In the genomic region with DNA sequence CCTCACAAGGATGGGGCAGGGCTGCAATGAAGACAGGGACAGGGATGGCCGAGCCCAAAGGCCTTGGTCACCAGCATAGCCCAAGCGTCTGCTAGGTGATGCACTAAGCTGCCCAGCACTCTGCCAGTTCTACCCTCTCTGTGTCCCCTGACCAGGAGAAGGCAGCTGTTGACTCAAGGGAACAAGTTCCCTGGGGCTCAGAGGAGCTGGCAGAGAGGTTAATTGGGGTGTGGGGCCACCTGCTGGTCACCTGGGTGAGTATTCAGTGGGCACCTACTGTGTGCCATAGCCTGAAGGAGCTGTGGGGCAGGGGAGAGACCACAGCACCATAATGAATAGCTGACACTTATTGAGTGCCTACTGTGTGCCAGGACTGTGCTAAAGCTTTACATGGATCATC, we compare ENCODE assay signal across 8 cellular contexts. TPM values are rescaled to one million over a fixed set of nuclear protein-coding genes. Genes with fewer than 3 reads are reported as not detected.
DNase-seq lines count a peak whose midpoint lies in the region; ATAC-seq and TF ChIP-seq lines count a peak whose summit lies in the region.

No MANE protein-coding gene starts in this region.

- peaks cover 0 to 5% (median 2%) of the 10 kb centered on the region in 3 donors for H3K27me3 Mint-ChIP-seq in immature natural killer cell (ENCODE audit: low read depth in 3 of 3)

- no peaks in the 10 kb centered on the region for H3K4me1 ChIP-seq in aorta (ENCODE audit: control insufficient read depth in 1 of 2, insufficient read depth in 2 of 2, low read length in 2 of 2)

- H3K9me3 Mint-ChIP-seq in activated naive CD4-positive, alpha-beta T cell treated with anti-CD3 and anti-CD28 coated beads, Interleukin-2, amount 50 U/mL, for 72 hours = no peaks in the 10 kb centered on the region
- H3K9me3 Mint-ChIP-seq in immature natural killer cell = no peaks in the 10 kb centered on the region

- WGBS in aorta, 2 donors = 79 to 92% methylated on average over 2 of the region's 2 CpGs

- no peaks in the 10 kb centered on the region for H3K4me1 Mint-ChIP-seq in immature natural killer cell

- H3K36me3 ChIP-seq in aorta (ENCODE audit: control insufficient read depth in 1 of 2, insufficient read depth in 2 of 2, low read length in 1 of 2) = no peaks in the 10 kb centered on the region

- H3K27ac ChIP-seq in RWPE1 (no peak overlapping the region), aorta (ENCODE audit: low read depth in 1 of 2, low read length in 2 of 2) (no peak overlapping the region)

- H3K36me3 Mint-ChIP-seq in activated naive CD4-positive, alpha-beta T cell treated with anti-CD3 and anti-CD28 coated beads, Interleukin-2, amount 50 U/mL, for 72 hours = peaks cover 0 to under 1% of the 10 kb centered on the region in 2 donors
- peaks cover 0 to 3% (median 0%) of the 10 kb centered on the region in 3 donors for H3K36me3 Mint-ChIP-seq in immature natural killer cell

- TF ChIP-seq CTCF in RWPE1 (conservative IDR thresholded peaks at IDR 0.05; ENCODE audit: low read depth) = no peak; the same call in 1 of the 2 replicates

- peak overlapping the region; percentile 85 to 86 for H3K27ac Mint-ChIP-seq in activated naive CD4-positive, alpha-beta T cell treated with anti-CD3 and anti-CD28 coated beads, Interleukin-2, amount 50 U/mL, for 72 hours
- H3K27ac Mint-ChIP-seq in immature natural killer cell = peak overlapping the region in 2 of 6 donors; percentile 7 to 35

- no peaks in the 10 kb centered on the region for H3K9me3 ChIP-seq in aorta (ENCODE audit: control insufficient read depth, low read length)

- CTCF ChIA-PET in RWPE1 (lab: Yijun Ruan, JAX) = interaction anchor here (0.6 to 2.2 kb wide), 4 partner anchors 9 to 90 kb away, joined by 3 to 16 read pairs (median 5); partner anchors contain the start of gene MAPKAPK3

- H3K4me3 ChIP-seq in aorta (ENCODE audit: low read length in 2 of 2) = no peak overlapping the region

- DNase-seq in GM19240 (ENCODE audit: insufficient read length, low spot score) (peak; percentile 35), RWPE1 (ENCODE audit: low spot score) (peak; percentile 45), immature natural killer cell (peak; percentile 35 to 49 (median 43)), aorta (no peak), NCI-H774 (lab: John Stamatoyannopoulos, UW) (no peak)
- peak; percentile 53 to 66 for DNase-seq in activated naive CD4-positive, alpha-beta T cell treated with anti-CD3 and anti-CD28 coated beads, Interleukin-2, amount 50 U/mL, for 72 hours (ENCODE audit: low spot score in 2 of 2)
- DNase-seq in stimulated activated CD8-positive, alpha-beta memory T cell treated with anti-CD3 and anti-CD28 coated beads, Interleukin-7, amount 100 ng/mL, for 4 hours (ENCODE audit: low read depth in 2 of 2) = peak; percentile 23 to 33

- ATAC-seq in activated naive CD4-positive, alpha-beta T cell treated with anti-CD3 and anti-CD28 coated beads, Interleukin-2, amount 50 U/mL, for 72 hours = peak; percentile 53 to 66
- ATAC-seq in aorta (ENCODE audit: low FRiP score) (no peak), GM21737 (IDR thresholded peaks at IDR 0.05; ENCODE audit: unreplicated experiment) (no peak)

- intact Hi-C loops in aorta (cut with DNase I) = no loop called here

- POLR2A ChIA-PET in RWPE1 (lab: Yijun Ruan, JAX; ENCODE audit: low non-redundant PET) = no interaction called here

- no peak overlapping the region for H3K4me3 Mint-ChIP-seq in immature natural killer cell

- no peaks in the 10 kb centered on the region for H3K27me3 ChIP-seq in aorta (ENCODE audit: control insufficient read depth in 1 of 2, insufficient read depth in 2 of 2, low read length in 1 of 2)

RNA-seq across cellular contexts. Expression of gene DOCK3, which starts 22.0 kb away (rescaled TPM):
- total RNA-seq in activated naive CD4-positive, alpha-beta T cell treated with anti-CD3 and anti-CD28 coated beads, Interleukin-2, amount 50 U/mL, for 72 hours = 1 to 10 TPM; 4.1 to 4.8 TPM
- polyA plus RNA-seq in immature natural killer cell (under 1 TPM in 2 of 3 donors, not detected in 1; 0.06 to 0.08 TPM), aorta (under 1 TPM; 0.31 to 0.38 TPM)
- under 1 TPM; 0.72 to 0.97 TPM for total RNA-seq in aorta

RNA-seq across cellular contexts. Expression of gene MAPKAPK3, which starts 35.8 kb away (rescaled TPM):
- 100 to 1,000 TPM in 1 of 2 donors, 10 to 100 TPM in 1; 94.3 to 153 TPM for total RNA-seq in activated naive CD4-positive, alpha-beta T cell treated with anti-CD3 and anti-CD28 coated beads, Interleukin-2, amount 50 U/mL, for 72 hours
- 10 to 100 TPM; 57.2 to 92.0 (median 91.2) TPM for polyA plus RNA-seq in immature natural killer cell
- 10 to 100 TPM; 23.7 to 24.8 TPM for total RNA-seq in aorta
- polyA plus RNA-seq in aorta = 10 to 100 TPM; 13.0 to 18.3 TPM

RNA-seq across cellular contexts. Expression of gene CISH, which starts 41.1 kb away (rescaled TPM):
- 100 to 1,000 TPM; 222 to 258 TPM for total RNA-seq in activated naive CD4-positive, alpha-beta T cell treated with anti-CD3 and anti-CD28 coated beads, Interleukin-2, amount 50 U/mL, for 72 hours
- 10 to 100 TPM in 1 of 3 donors, 1 to 10 TPM in 2; 4.5 to 23.2 (median 7.3) TPM for polyA plus RNA-seq in immature natural killer cell
- 10 to 100 TPM in 1 of 2 donors, 1 to 10 TPM in 1; 8.3 to 10.1 TPM for total RNA-seq in aorta
- 1 to 10 TPM; 1.5 to 3.6 TPM for polyA plus RNA-seq in aorta

Comparison
In these comparisons a context has a peak if more than half of its experiments do, and no peak if none do; other contexts are left out.
1. DNase-seq: peak in GM19240 (single experiment), RWPE1 (single experiment), activated naive CD4-positive, alpha-beta T cell treated with anti-CD3 and anti-CD28 coated beads, Interleukin-2, amount 50 U/mL, for 72 hours (2 of 2), immature natural killer cell (3 of 3) and stimulated activated CD8-positive, alpha-beta memory T cell treated with anti-CD3 and anti-CD28 coated beads, Interleukin-7, amount 100 ng/mL, for 4 hours (2 of 2); none in aorta (0 of 2) and NCI-H774 (single experiment).
2. ATAC-seq: peak in activated naive CD4-positive, alpha-beta T cell treated with anti-CD3 and anti-CD28 coated beads, Interleukin-2, amount 50 U/mL, for 72 hours (2 of 2); none in aorta (single experiment) and GM21737 (single experiment).
3. RNA of gene CISH, which starts 41.1 kb away (total RNA-seq): 222 to 258 TPM in activated naive CD4-positive, alpha-beta T cell treated with anti-CD3 and anti-CD28 coated beads, Interleukin-2, amount 50 U/mL, for 72 hours; 8.3 to 10.1 TPM in aorta; every median in the first group is over 10 times any median in the second.